Comparison of ENCODE assay signal across 9 cellular contexts in genomic region chr1:91804546-91805023, GRCh38.
DNase-seq lines count a peak whose midpoint lies in the region; FAIRE-seq and TF ChIP-seq lines count a peak whose summit lies in the region.
"Had no signal": no experiment of that assay in that cellular context is flagged by ENCODE, and none has a peak within 500 bp of the region (broad histone marks: within the 10 kb centered on the region; RNA-seq: fewer than 3 reads in every experiment).

No MANE protein-coding gene starts in this region.

- no peaks in the 10 kb centered on the region for H3K27me3 Mint-ChIP-seq in Calu3 (ENCODE audit: unreplicated experiment)
- H3K27me3 Mint-ChIP-seq in immature natural killer cell (ENCODE audit: low read depth in 3 of 3), result peaks cover 12 to 17% (median 14%) of the 10 kb centered on the region in 3 donors

- DNase-seq in Calu3 (peak; percentile 7), HPDE6-E6E7 (ENCODE audit: extremely low spot score) (peak; percentile 73), immature natural killer cell (peak; percentile 74 to 78 (median 75)), GM10266 (ENCODE audit: extremely low spot score) (no peak), foreskin melanocyte (no peak), D721Med (ENCODE audit: insufficient read length, low spot score) (no peak)
- DNase-seq in activated CD8-positive, alpha-beta memory T cell treated with anti-CD3 and anti-CD28 coated beads, Interleukin-2, amount 50 U/mL, for 4 hours, result peak; percentile 65
- DNase-seq in stimulated activated CD8-positive, alpha-beta memory T cell treated with anti-CD3 and anti-CD28 coated beads, Interleukin-7, amount 100 ng/mL, for 24 hours (ENCODE audit: low read depth), result peak; percentile 41
- DNase-seq: heart left ventricle had no signal

- H3K36me3 Mint-ChIP-seq in Calu3 (ENCODE audit: insufficient read depth, unreplicated experiment) (no peaks in the 10 kb centered on the region), immature natural killer cell (peaks cover 3 to 4% (median 4%) of the 10 kb centered on the region in 3 donors)

- H3K9me3 Mint-ChIP-seq in Calu3 (ENCODE audit: low read depth, unreplicated experiment) (no peaks in the 10 kb centered on the region), immature natural killer cell (no peaks in the 10 kb centered on the region)

- no TSS peak for BruUV-seq in Calu3 (replicated peaks; lab: Mats Ljungman, UMichigan)

- intact Hi-C loops in Calu3 (cut with micrococcal nuclease; ENCODE audit: unreplicated experiment), result no loop called here

- peak overlapping the region; percentile 60 for H3K27ac Mint-ChIP-seq in Calu3 (ENCODE audit: unreplicated experiment)
- H3K27ac Mint-ChIP-seq in immature natural killer cell, result peak overlapping the region; percentile 96 to 100 (median 97)

- FAIRE-seq in D721Med (lab: Jason Lieb, UNC), result no peak

- TF ChIP-seq CTCF in Calu3 (IDR thresholded peaks at IDR 0.05; ENCODE audit: unreplicated experiment) (no peak), GM10266 (IDR thresholded peaks at IDR 0.05; ENCODE audit: control insufficient read depth, insufficient read depth, low read depth, missing control alignments) (no peak), D721Med (IDR thresholded peaks at IDR 0.05; ENCODE audit: insufficient read depth, missing control alignments) (no peak)

- CTCF ChIA-PET in Calu3 (lab: Charles Lee), result no interaction called here

- H3K4me3 Mint-ChIP-seq in Calu3 (ENCODE audit: low read depth, unreplicated experiment) (peak overlapping the region; percentile 23), immature natural killer cell (peak overlapping the region; percentile 70 to 84 (median 81))

- H3K4me1 Mint-ChIP-seq in Calu3 (ENCODE audit: low read depth, unreplicated experiment) (peaks cover 29% of the 10 kb centered on the region), immature natural killer cell (peaks cover 88 to 100% of the 10 kb centered on the region in 2 donors)

Comparison
In these comparisons a context has a peak if more than half of its experiments do, and no peak if none do; other contexts are left out.
1. DNase-seq: peak in Calu3 (single experiment), HPDE6-E6E7 (single experiment), activated CD8-positive, alpha-beta memory T cell treated with anti-CD3 and anti-CD28 coated beads, Interleukin-2, amount 50 U/mL, for 4 hours (single experiment), immature natural killer cell (3 of 3) and stimulated activated CD8-positive, alpha-beta memory T cell treated with anti-CD3 and anti-CD28 coated beads, Interleukin-7, amount 100 ng/mL, for 24 hours (single experiment); none in GM10266 (single experiment), foreskin melanocyte (single experiment) and D721Med (single experiment).